In genomic region chr7:151381083-151381332, GRCh38 we compare ENCODE assay signal across 10 cellular contexts. TPM values are rescaled to one million over a fixed set of nuclear protein-coding genes. Genes with fewer than 3 reads are reported as not detected.
DNase-seq lines count a peak whose midpoint lies in the region; ATAC-seq, FAIRE-seq and TF ChIP-seq lines count a peak whose summit lies in the region.
"Had no signal": no experiment of that assay in that cellular context is flagged by ENCODE, and none has a peak within 500 bp of the region (broad histone marks: within the 10 kb centered on the region; RNA-seq: fewer than 3 reads in every experiment).

No MANE protein-coding gene starts in this region.

- H2AK5ac ChIP-seq in H1 (ENCODE audit: low read depth, low read length) = no peak overlapping the region

- no peak overlapping the region for H2BK15ac ChIP-seq in H1 (ENCODE audit: low read length)

- no peak for DNase-seq in activated T-cell treated with anti-CD3 and anti-CD28 coated beads, Interleukin-2, amount 50 U/mL, for 4 hours
- no peak for DNase-seq in activated T-cell treated with anti-CD3 and anti-CD28 coated beads, Interleukin-2, amount 50 U/mL, for 1 hour
- DNase-seq in NB4 (ENCODE audit: low read depth) (peak; percentile 57), H1 (ENCODE audit: low read depth in 1 of 2, low spot score in 2 of 2) (peak in 1 of 2 experiments; percentile 69), NCI-H2171 treated with DMSO at 0.1 percent for 48 hours (lab: John Stamatoyannopoulos, UW) (no peak), NCI-H2029 treated with DMSO at 0.1 percent for 48 hours (lab: John Stamatoyannopoulos, UW) (no peak), Peyer's patch (no peak)
- DNase-seq in stimulated activated effector memory CD8-positive, alpha-beta T cell treated with anti-CD3 and anti-CD28 coated beads, Interleukin-12 subunit alpha, Interleukin-12 subunit beta, amount 100 ng/mL, for 72 hours (ENCODE audit: low spot score in 2 of 2) = no peak

- H3K4me1 ChIP-seq in H1 (replicated peaks in 1 of 4; ENCODE audit: control insufficient read depth in 3 of 4, insufficient read depth in 4 of 4, low read length in 3 of 4) (peaks cover 0 to 30% (median 8%) of the 10 kb centered on the region in 4 experiments; a peak in 6 of 7 replicates), Peyer's patch (peaks cover 0 to 21% (median 12%) of the 10 kb centered on the region in 4 donors)

- TF ChIP-seq CTCF in NB4 (IDR thresholded peaks at IDR 0.05; ENCODE audit: low read depth, low read length) (no peak), H1 (IDR thresholded peaks at IDR 0.05; ENCODE audit: control extremely low read depth in 1 of 3, insufficient read depth in 1 of 3, low read depth in 1 of 3, low read length in 3 of 3) (no peak), Peyer's patch (IDR thresholded peaks at IDR 0.05) (no peak)

- H3K23ac ChIP-seq in H1 (ENCODE audit: insufficient read length) = no peak overlapping the region

- H3K9me3 Mint-ChIP-seq in activated T-cell treated with anti-CD3 and anti-CD28 coated beads, Interleukin-2, amount 50 U/mL, for 4 hours = no peaks in the 10 kb centered on the region
- H3K9me3 Mint-ChIP-seq in stimulated activated effector memory CD8-positive, alpha-beta T cell treated with anti-CD3 and anti-CD28 coated beads, Interleukin-12 subunit alpha, Interleukin-12 subunit beta, amount 100 ng/mL, for 72 hours = no peaks in the 10 kb centered on the region

- no peak for FAIRE-seq in H1 (lab: Jason Lieb, UNC)

- no peaks in the 10 kb centered on the region for H3K79me1 ChIP-seq in H1 (ENCODE audit: low read depth, low read length)

- no peak overlapping the region for H3K4me3 ChIP-seq in NB4 (ENCODE audit: low read depth, low read length)
- H3K4me3 ChIP-seq in H1 (ENCODE audit: extremely low read depth in 1 of 4, insufficient read depth in 2 of 4, low read depth in 3 of 4, low read length in 4 of 4) = peak overlapping the region; percentile 25 to 57 (median 38); a peak in 6 of 8 replicates
- peak overlapping the region in 2 of 4 donors; percentile 43 to 54 for H3K4me3 ChIP-seq in Peyer's patch

- peaks cover 10% of the 10 kb centered on the region for H3K4me1 Mint-ChIP-seq in activated T-cell treated with anti-CD3 and anti-CD28 coated beads, Interleukin-2, amount 50 U/mL, for 4 hours (ENCODE audit: low read depth)
- peaks cover 14% of the 10 kb centered on the region for H3K4me1 Mint-ChIP-seq in stimulated activated effector memory CD8-positive, alpha-beta T cell treated with anti-CD3 and anti-CD28 coated beads, Interleukin-12 subunit alpha, Interleukin-12 subunit beta, amount 100 ng/mL, for 72 hours

- H2AFZ ChIP-seq in H1 (ENCODE audit: low read length) = 0 out of 2 replicates have a peak overlapping the region, but pooled peaks have one; percentile 12

- TF ChIP-seq EP300 in H1 (IDR thresholded peaks at IDR 0.05; ENCODE audit: borderline replicate concordance in 1 of 2, low read depth in 2 of 2, low read length in 2 of 2) = no peak

- no peak overlapping the region for H2BK20ac ChIP-seq in H1 (ENCODE audit: low read length)

- no peak for TF ChIP-seq POLR2A in NB4 (IDR thresholded peaks at IDR 0.05; ENCODE audit: extremely low read depth, insufficient read length)
- TF ChIP-seq POLR2A in H1 (IDR thresholded peaks at IDR 0.05; ENCODE audit: control extremely low read depth in 1 of 2, low read depth in 2 of 2, low read length in 2 of 2) = no peak
- TF ChIP-seq POLR2A in Peyer's patch (IDR thresholded peaks at IDR 0.05) = no peak

- peak overlapping the region; percentile 61 for H3K4ac ChIP-seq in H1 (replicated peaks; ENCODE audit: insufficient read length, low read depth, low read length)

- H3K27ac Mint-ChIP-seq in stimulated activated effector memory CD8-positive, alpha-beta T cell treated with anti-CD3 and anti-CD28 coated beads, Interleukin-12 subunit alpha, Interleukin-12 subunit beta, amount 100 ng/mL, for 72 hours = no peak overlapping the region
- H3K27ac Mint-ChIP-seq: activated CD4-positive, alpha-beta T cell treated with anti-CD3 and anti-CD28 coated beads for 36 hours had no signal

- peak overlapping the region; percentile 60; the same call in 1 of the 2 replicates for H3K18ac ChIP-seq in H1 (ENCODE audit: extremely low read depth, low read length)

- no peak overlapping the region for H4K5ac ChIP-seq in H1 (ENCODE audit: insufficient read length, low read depth, low read length)

- peaks cover 0 to 13% (median under 1%) of the 10 kb centered on the region in 4 experiments; a peak in 3 of 8 replicates for H3K36me3 ChIP-seq in H1 (ENCODE audit: control insufficient read depth in 2 of 4, insufficient read depth in 4 of 4, low read length in 3 of 4)
- H3K36me3 ChIP-seq in Peyer's patch = peaks cover 0 to 26% (median 0%) of the 10 kb centered on the region in 3 donors

- H3K36me3 Mint-ChIP-seq in activated T-cell treated with anti-CD3 and anti-CD28 coated beads, Interleukin-2, amount 50 U/mL, for 4 hours (ENCODE audit: insufficient read depth) = peaks cover 11% of the 10 kb centered on the region
- H3K36me3 Mint-ChIP-seq in stimulated activated effector memory CD8-positive, alpha-beta T cell treated with anti-CD3 and anti-CD28 coated beads, Interleukin-12 subunit alpha, Interleukin-12 subunit beta, amount 100 ng/mL, for 72 hours = peaks cover 28% of the 10 kb centered on the region

- no peak overlapping the region for H2BK12ac ChIP-seq in H1 (ENCODE audit: low read depth, low read length)

- no peak overlapping the region for H3K14ac ChIP-seq in H1 (ENCODE audit: insufficient read length)

- no peak for TF ChIP-seq RAD21 in H1 (IDR thresholded peaks at IDR 0.05 in 1 of 2, conservative IDR thresholded peaks at IDR 0.05 in 1 of 2; ENCODE audit: low read depth in 2 of 2, low read length in 2 of 2)

- H3K56ac ChIP-seq in H1 (replicated peaks; ENCODE audit: insufficient read length, low read depth, low read length) = no peak overlapping the region

- no peak overlapping the region; a peak in 1 of 7 replicates for H3K9ac ChIP-seq in H1 (replicated peaks in 1 of 4; ENCODE audit: extremely low read depth in 1 of 4, low read depth in 3 of 4, low read length in 3 of 4)

- peaks cover 10% of the 10 kb centered on the region for H3K27me3 Mint-ChIP-seq in activated T-cell treated with anti-CD3 and anti-CD28 coated beads, Interleukin-2, amount 50 U/mL, for 4 hours (ENCODE audit: low read depth)

- H3K27me3 ChIP-seq in H1 (replicated peaks in 1 of 4; ENCODE audit: control insufficient read depth in 3 of 4, extremely low read depth in 1 of 4, insufficient read depth in 3 of 4, low read length in 3 of 4) (peaks cover 8 to 27% (median 22%) of the 10 kb centered on the region in 4 experiments), Peyer's patch (peaks cover 0 to 9% of the 10 kb centered on the region in 2 donors)

- ATAC-seq in activated T-cell treated with anti-CD3 and anti-CD28 coated beads, Interleukin-2, amount 50 U/mL, for 4 hours = peak in 1 of 2 donors; percentile 6
- no peak for ATAC-seq in stimulated activated effector memory CD8-positive, alpha-beta T cell treated with anti-CD3 and anti-CD28 coated beads, Interleukin-12 subunit alpha, Interleukin-12 subunit beta, amount 100 ng/mL, for 72 hours

- no peak overlapping the region for H3K27ac ChIP-seq in H1 (ENCODE audit: low read depth, low read length)
- peak overlapping the region in 1 of 4 donors; percentile 19 for H3K27ac ChIP-seq in Peyer's patch

- H4K20me1 ChIP-seq in H1 (replicated peaks in 1 of 2; ENCODE audit: control insufficient read depth in 1 of 2, insufficient read depth in 2 of 2, low read length in 2 of 2) = peaks cover 0 to 2% of the 10 kb centered on the region in 2 experiments

- H4K91ac ChIP-seq in H1 (replicated peaks; ENCODE audit: insufficient read length, low read length) = peak overlapping the region; percentile 6

- no peaks in the 10 kb centered on the region for H3K79me2 ChIP-seq in H1 (ENCODE audit: control insufficient read depth in 1 of 2, insufficient read depth in 2 of 2, low read length in 2 of 2)

- CTCF ChIA-PET in H1 (lab: Charles Lee; ENCODE audit: partially characterized antibody) = interaction anchor here (0.7 to 16.9 kb wide), 6 partner anchors 13 to 177 kb away, joined by 3 to 185 read pairs (median 5); no protein-coding TSS in a partner anchor

- H3K9me3 ChIP-seq in H1 (ENCODE audit: insufficient read depth in 2 of 2, low read depth in 1 of 2, low read length in 1 of 2) (no peaks in the 10 kb centered on the region), Peyer's patch (no peaks in the 10 kb centered on the region)

- WGBS in H1 (ENCODE audit: extremely low coverage in 1 of 2, insufficient coverage in 1 of 2, insufficient read length in 1 of 2, insufficient replicate concordance in 2 of 2, low coverage in 1 of 2, low lambda C conversion rate in 2 of 2, missing lambda C conversion rate in 1 of 2), 2 experiments = 3% methylated on average over 7 of the region's 7 CpGs; no CpG with 5 or more reads in 1 of the 2 experiments

- H2BK5ac ChIP-seq in H1 (ENCODE audit: low read depth, low read length) = no peak overlapping the region

- no peak overlapping the region for H4K8ac ChIP-seq in H1 (ENCODE audit: extremely low read depth, insufficient read depth, low read length)

- H3K23me2 ChIP-seq in H1 (ENCODE audit: low read depth, low read length) = peaks cover 14% of the 10 kb centered on the region; the same call in 1 of the 2 replicates

- no peak overlapping the region for H2BK120ac ChIP-seq in H1 (replicated peaks; ENCODE audit: low read depth, low read length)

- POLR2A ChIA-PET in H1 (lab: Charles Lee; ENCODE audit: partially characterized antibody) = interaction anchor here (0.7 to 1.4 kb wide), 5 partner anchors 14 to 74 kb away, joined by 3 to 4 read pairs (median 3); partner anchors contain the start of genes CRYGN and NUB1

- peak overlapping the region; percentile 56 for H3K4me3 Mint-ChIP-seq in activated T-cell treated with anti-CD3 and anti-CD28 coated beads, Interleukin-2, amount 50 U/mL, for 4 hours
- peak overlapping the region; percentile 68 for H3K4me3 Mint-ChIP-seq in stimulated activated effector memory CD8-positive, alpha-beta T cell treated with anti-CD3 and anti-CD28 coated beads, Interleukin-12 subunit alpha, Interleukin-12 subunit beta, amount 100 ng/mL, for 72 hours
- H3K4me3 Mint-ChIP-seq: activated CD4-positive, alpha-beta T cell treated with anti-CD3 and anti-CD28 coated beads for 36 hours had no signal

- H3K4me2 ChIP-seq in H1 (ENCODE audit: insufficient read depth in 1 of 2, low read depth in 2 of 2, low read length in 2 of 2) = peak overlapping the region; percentile 80 to 87

RNA-seq across cellular contexts. Expression of gene WDR86, which starts 28.8 kb away (rescaled TPM):
- total RNA-seq in activated T-cell treated with anti-CD3 and anti-CD28 coated beads, Interleukin-2, amount 50 U/mL, for 4 hours = under 1 TPM; 0.27 to 0.46 (median 0.37) TPM
- total RNA-seq in H1 (2021; fragmentation: NEBNext Ultra II Directional; extraction: Animal tissue kit (Norgen Biotek cat#: 25700)) = 14.9 and 15.8 TPM in 2 replicates
- 12.7 and 22.1 TPM in 2 replicates for polyA plus RNA-seq in H1 (2011; rRNA removed)
- 16.7 TPM for polyA plus RNA-seq in H1 (2011; cell fraction: cytosol; rRNA removed)
- 81.5 TPM for polyA plus RNA-seq in H1 (2011; cell fraction: nucleus; rRNA removed)
- polyA plus RNA-seq in H1 (2012, experiment 1 of 2) = 7.7 to 11.9 TPM (median 10.0 TPM) in 4 replicates
- polyA plus RNA-seq in H1 (2012, experiment 2 of 2) = 5.0 TPM
- 7.4 TPM for polyA plus RNA-seq in H1 (2013, experiment 1 of 2)
- polyA plus RNA-seq in H1 (2013, experiment 2 of 2) = 7.4 TPM
- 12.4 and 18.2 TPM in 2 replicates for polyA minus RNA-seq in H1 (2011; rRNA and poly(A)+ RNA removed)
- 10.6 TPM for polyA minus RNA-seq in H1 (2011; cell fraction: cytosol; rRNA and poly(A)+ RNA removed)
- polyA minus RNA-seq in H1 (2011; cell fraction: nucleus; rRNA and poly(A)+ RNA removed) = 30.4 TPM
- total RNA-seq in Peyer's patch = 10 to 100 TPM in 1 of 4 donors, 1 to 10 TPM in 2, not detected in 1; 5.9 to 13.2 (median 6.6) TPM
- total RNA-seq: activated CD4-positive, alpha-beta T cell treated with anti-CD3 and anti-CD28 coated beads for 36 hours; dermis microvascular lymphatic vessel endothelial cell had no signal

RNA-seq across cellular contexts. Expression of gene NUB1, which starts 39.4 kb away (rescaled TPM):
- 10 to 100 TPM; 25.9 to 26.9 (median 26.5) TPM for total RNA-seq in activated T-cell treated with anti-CD3 and anti-CD28 coated beads, Interleukin-2, amount 50 U/mL, for 4 hours
- total RNA-seq in H1 (2021; fragmentation: NEBNext Ultra II Directional; extraction: Animal tissue kit (Norgen Biotek cat#: 25700)) = 37.7 and 43.5 TPM in 2 replicates
- polyA plus RNA-seq in H1 (2011; rRNA removed) = 20.5 and 22.1 TPM in 2 replicates
- 26.7 TPM for polyA plus RNA-seq in H1 (2011; cell fraction: cytosol; rRNA removed)
- 28.6 TPM for polyA plus RNA-seq in H1 (2011; cell fraction: nucleus; rRNA removed)
- polyA plus RNA-seq in H1 (2012, experiment 1 of 2) = 26.1 to 56.9 TPM (median 28.7 TPM) in 4 replicates
- 8.2 TPM for polyA plus RNA-seq in H1 (2012, experiment 2 of 2)
- 42.6 TPM for polyA plus RNA-seq in H1 (2013, experiment 1 of 2)
- 43.8 TPM for polyA plus RNA-seq in H1 (2013, experiment 2 of 2)
- polyA minus RNA-seq in H1 (2011; rRNA and poly(A)+ RNA removed) = 21.8 and 23.6 TPM in 2 replicates
- polyA minus RNA-seq in H1 (2011; cell fraction: cytosol; rRNA and poly(A)+ RNA removed) = 16.0 TPM
- polyA minus RNA-seq in H1 (2011; cell fraction: nucleus; rRNA and poly(A)+ RNA removed) = 21.4 TPM
- total RNA-seq in Peyer's patch = 10 to 100 TPM; 66.4 to 90.8 (median 68.2) TPM

RNA-seq across cellular contexts. Expression of gene CRYGN, which starts 58.9 kb away (rescaled TPM):
- not detected for total RNA-seq in activated T-cell treated with anti-CD3 and anti-CD28 coated beads, Interleukin-2, amount 50 U/mL, for 4 hours
- 1.0 and 1.6 TPM in 2 replicates for total RNA-seq in H1 (2021; fragmentation: NEBNext Ultra II Directional; extraction: Animal tissue kit (Norgen Biotek cat#: 25700))
- polyA plus RNA-seq in H1 (2011; rRNA removed) = 0.98 and 1.3 TPM in 2 replicates
- polyA plus RNA-seq in H1 (2011; cell fraction: cytosol; rRNA removed) = 0.81 TPM
- 4.0 TPM for polyA plus RNA-seq in H1 (2011; cell fraction: nucleus; rRNA removed)
- 0.43 to 1.7 TPM (median 1.5 TPM) in 4 replicates for polyA plus RNA-seq in H1 (2012, experiment 1 of 2)
- 0.07 TPM for polyA plus RNA-seq in H1 (2012, experiment 2 of 2)
- 0.57 TPM for polyA plus RNA-seq in H1 (2013, experiment 1 of 2)
- 0.42 TPM for polyA plus RNA-seq in H1 (2013, experiment 2 of 2)
- polyA minus RNA-seq in H1 (2011; rRNA and poly(A)+ RNA removed) = 0.80 and 2.0 TPM in 2 replicates
- not detected for polyA minus RNA-seq in H1 (2011; cell fraction: cytosol; rRNA and poly(A)+ RNA removed)
- polyA minus RNA-seq in H1 (2011; cell fraction: nucleus; rRNA and poly(A)+ RNA removed) = 2.5 TPM
- total RNA-seq in Peyer's patch = not detected
- total RNA-seq: dermis microvascular lymphatic vessel endothelial cell had no signal
